In genomic region chr20:23357767-23358562, GRCh38 we compare ENCODE assay signal across 1 cellular context.
A peak's percentile ranks its signal among the peaks of the same experiment; 100 is the strongest.
TF ChIP-seq lines count a peak whose summit lies in the region.

No MANE protein-coding gene starts in this region.

TF ChIP-seq in WTC11, 78 proteins besides CTCF, POLR2A, EP300 and RAD21 (continued from another document):
- TF ChIP-seq PRDM15 (CRISPR knock-in tag; IDR thresholded peaks at IDR 0.05) (no peak), TEAD1 (CRISPR knock-in tag; IDR thresholded peaks at IDR 0.05) (no peak), USF2 (CRISPR knock-in tag; IDR thresholded peaks at IDR 0.05) (peak; percentile 96), MAX (CRISPR knock-in tag; IDR thresholded peaks at IDR 0.05) (peak; percentile 63), ATF1 (CRISPR knock-in tag; IDR thresholded peaks at IDR 0.05) (no peak), MXD4 (CRISPR knock-in tag; IDR thresholded peaks at IDR 0.05; ENCODE audit: borderline replicate concordance) (no peak), STAT6 (CRISPR knock-in tag; conservative IDR thresholded peaks at IDR 0.05; ENCODE audit: low read depth) (no peak), NR2C2 (CRISPR knock-in tag; IDR thresholded peaks at IDR 0.05) (no peak), SMAD4 (CRISPR knock-in tag; IDR thresholded peaks at IDR 0.05) (no peak), USF1 (CRISPR knock-in tag; IDR thresholded peaks at IDR 0.05) (peak; percentile 94), JUN (CRISPR knock-in tag; IDR thresholded peaks at IDR 0.05) (no peak), JAZF1 (CRISPR knock-in tag; IDR thresholded peaks at IDR 0.05) (no peak), TP53 (CRISPR knock-in tag; IDR thresholded peaks at IDR 0.05) (no peak), CREM (CRISPR knock-in tag; IDR thresholded peaks at IDR 0.05) (peak; percentile 98), MYBL2 (CRISPR knock-in tag; IDR thresholded peaks at IDR 0.05) (no peak), ZNF396 (CRISPR knock-in tag; IDR thresholded peaks at IDR 0.05; ENCODE audit: borderline replicate concordance) (no peak), ZNF416 (CRISPR knock-in tag; IDR thresholded peaks at IDR 0.05) (no peak), CBFB (CRISPR knock-in tag; IDR thresholded peaks at IDR 0.05; ENCODE audit: low read depth) (no peak), ZNF121 (CRISPR knock-in tag; IDR thresholded peaks at IDR 0.05) (no peak), ERG (CRISPR knock-in tag; IDR thresholded peaks at IDR 0.05) (no peak), SOX15 (CRISPR knock-in tag; IDR thresholded peaks at IDR 0.05) (no peak), ATF6 (CRISPR knock-in tag; IDR thresholded peaks at IDR 0.05) (no peak), OVOL2 (CRISPR knock-in tag; IDR thresholded peaks at IDR 0.05; ENCODE audit: borderline replicate concordance) (no peak), ZMAT4 (CRISPR knock-in tag; IDR thresholded peaks at IDR 0.05) (no peak), FOXP1 (CRISPR knock-in tag; IDR thresholded peaks at IDR 0.05; ENCODE audit: borderline replicate concordance) (no peak; the same call in 1 of the 2 replicates), NR1H2 (CRISPR knock-in tag; IDR thresholded peaks at IDR 0.05) (no peak), ZNF281 (CRISPR knock-in tag; IDR thresholded peaks at IDR 0.05) (no peak), FOXP4 (CRISPR knock-in tag; IDR thresholded peaks at IDR 0.05) (no peak), NFE2L1 (CRISPR knock-in tag; IDR thresholded peaks at IDR 0.05) (no peak), SP1 (CRISPR knock-in tag; conservative IDR thresholded peaks at IDR 0.05) (peak; percentile 85)
